ENCODE assay signal across 24 cellular contexts in the genomic region with DNA sequence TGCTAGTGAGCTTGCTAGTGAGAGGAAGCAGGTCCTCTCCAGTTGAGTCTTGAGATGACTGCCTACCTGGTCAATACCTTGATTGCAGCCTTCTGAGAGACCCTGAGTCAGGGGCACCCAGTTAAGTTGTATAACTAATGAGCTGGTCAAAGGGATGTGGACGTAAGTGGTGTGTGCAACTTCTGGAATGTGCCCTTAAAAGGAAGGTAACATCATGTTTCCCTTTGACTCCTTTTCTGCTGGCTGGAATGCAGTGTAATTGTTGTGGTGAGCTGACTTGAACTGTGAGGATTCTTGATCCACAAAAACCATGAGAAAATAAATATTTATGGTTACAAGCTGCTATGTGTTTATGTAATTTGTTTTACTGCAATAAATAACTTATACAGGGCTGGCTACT. TPM values are rescaled to one million over a fixed set of nuclear protein-coding genes. Genes with fewer than 3 reads are reported as not detected.
DNase-seq lines count a peak whose midpoint lies in the region; ATAC-seq, FAIRE-seq and TF ChIP-seq lines count a peak whose summit lies in the region.
"Had no signal": no experiment of that assay in that cellular context is flagged by ENCODE, and none has a peak within 500 bp of the region (broad histone marks: within the 10 kb centered on the region; RNA-seq: fewer than 3 reads in every experiment).

No MANE protein-coding gene starts in this region.

- H3K4me2 ChIP-seq in mesenchymal stem cell (ENCODE audit: low read length, poor library complexity, severe bottlenecking): no peak overlapping the region
- H3K4me2 ChIP-seq: PC-9 had no signal

- H3K27ac Mint-ChIP-seq in HFFc6: no peak overlapping the region
- H3K27ac Mint-ChIP-seq in activated naive CD4-positive, alpha-beta T cell treated with anti-CD3 and anti-CD28 coated beads, Interleukin-2, amount 50 U/mL, for 72 hours: no peak overlapping the region
- H3K27ac Mint-ChIP-seq: activated naive CD8-positive, alpha-beta T cell; CD8-positive, alpha-beta T cell; T-helper 2 cell treated with Interferon-gamma antibody and Interleukin-4, amounts not matched to agents 5 μg/mL and 100 μg/mL, for 36 hours had no signal

- H2AK5ac ChIP-seq in mesenchymal stem cell (ENCODE audit: low read length, severe bottlenecking): no peak overlapping the region

- peaks cover 2% of the 10 kb centered on the region for H3K79me1 ChIP-seq in mesenchymal stem cell (replicated peaks; ENCODE audit: low read length, poor library complexity, severe bottlenecking)

- H3K4me1 ChIP-seq in mesenchymal stem cell (ENCODE audit: control insufficient read depth, insufficient read depth, low read depth, low read length): peaks cover 3% of the 10 kb centered on the region
- H3K4me1 ChIP-seq: SJCRH30 had no signal

- H3K36me3 Mint-ChIP-seq in HFFc6 (ENCODE audit: low read depth): no peaks in the 10 kb centered on the region
- peaks cover 8 to 10% of the 10 kb centered on the region in 2 donors for H3K36me3 Mint-ChIP-seq in activated naive CD4-positive, alpha-beta T cell treated with anti-CD3 and anti-CD28 coated beads, Interleukin-2, amount 50 U/mL, for 72 hours
- H3K36me3 Mint-ChIP-seq: activated naive CD8-positive, alpha-beta T cell had no signal

- H3K9me3 ChIP-seq in mesenchymal stem cell (ENCODE audit: control insufficient read depth, low read length): no peaks in the 10 kb centered on the region
- H3K9me3 ChIP-seq: HAP-1, SJCRH30, tibial nerve had no signal

- H2BK5ac ChIP-seq in mesenchymal stem cell (ENCODE audit: low read depth, low read length, poor library complexity, severe bottlenecking): no peak overlapping the region

- no peak overlapping the region for H3K4ac ChIP-seq in mesenchymal stem cell (ENCODE audit: low read depth in 1 of 2, low read length in 2 of 2)

- peaks cover 13% of the 10 kb centered on the region for H3K27me3 Mint-ChIP-seq in HFFc6 (ENCODE audit: insufficient read depth)

- H3K4me3 ChIP-seq in AG10803 (ENCODE audit: low read length) (no peak overlapping the region), bronchial epithelial cell (ENCODE audit: low read depth, low read length) (no peak overlapping the region), mesenchymal stem cell (ENCODE audit: insufficient read depth in 1 of 2, low read depth in 1 of 2, low read length in 2 of 2) (no peak overlapping the region)
- H3K4me3 ChIP-seq: HAP-1, PC-9, SJCRH30, tibial nerve had no signal

- DNase-seq in AG10803 (ENCODE audit: low read depth) (peak; percentile 69), HFFc6 (peak; percentile 18), bronchial epithelial cell (ENCODE audit: low read depth) (peak; percentile 33), mesenchymal stem cell (peak; percentile 30), NCI-H69 (lab: John Stamatoyannopoulos, UW) (no peak), NCI-H82 (lab: John Stamatoyannopoulos, UW) (no peak), HuH-7 (ENCODE audit: low spot score) (no peak)
- no peak for DNase-seq in activated naive CD4-positive, alpha-beta T cell treated with anti-CD3 and anti-CD28 coated beads, Interleukin-2, amount 50 U/mL, for 72 hours (ENCODE audit: low spot score in 2 of 2)
- DNase-seq: CD8-positive, alpha-beta T cell; central memory CD4-positive, alpha-beta T cell; DMS79 treated with DMSO at 0.1 percent for 48 hours; effector CD4-positive, alpha-beta T cell; hippocampal formation; KG1; NCI-H1092; NCI-H526 treated with DMSO at 0.1 percent for 48 hours; SJCRH30; stimulated activated CD4-positive, alpha-beta T cell treated with anti-CD3 and anti-CD28 coated beads, Interleukin-15, amount 100 ng/mL, for 24 hours had no signal

- H2BK12ac ChIP-seq in mesenchymal stem cell (ENCODE audit: low read length in 2 of 2): no peak overlapping the region

- no peak overlapping the region for H3K14ac ChIP-seq in mesenchymal stem cell (ENCODE audit: low read length in 2 of 2)

- no peak overlapping the region for H2BK15ac ChIP-seq in mesenchymal stem cell (ENCODE audit: low read depth, poor library complexity, severe bottlenecking)

- no peak overlapping the region for H3K4me3 Mint-ChIP-seq in HFFc6
- H3K4me3 Mint-ChIP-seq: activated naive CD8-positive, alpha-beta T cell; CD8-positive, alpha-beta T cell; T-helper 2 cell treated with Interferon-gamma antibody and Interleukin-4, amounts not matched to agents 5 μg/mL and 100 μg/mL, for 36 hours had no signal

- H4K91ac ChIP-seq in mesenchymal stem cell (ENCODE audit: low read length): no peak overlapping the region

- ATAC-seq in activated naive CD4-positive, alpha-beta T cell treated with anti-CD3 and anti-CD28 coated beads, Interleukin-2, amount 50 U/mL, for 72 hours: no peak
- ATAC-seq: CD8-positive, alpha-beta T cell had no signal

- no peak for FAIRE-seq in bronchial epithelial cell (lab: Jason Lieb, UNC)
- FAIRE-seq: GM19239 had no signal

- H3K4me1 Mint-ChIP-seq in HFFc6 (ENCODE audit: low read depth): peaks cover 23% of the 10 kb centered on the region

- H3K27ac ChIP-seq in mesenchymal stem cell (ENCODE audit: low read length, poor library complexity, severe bottlenecking): peak overlapping the region; percentile 21
- H3K27ac ChIP-seq: PC-9, SJCRH30, tibial nerve had no signal

- H3K9me3 Mint-ChIP-seq in HFFc6: no peaks in the 10 kb centered on the region
- H3K9me3 Mint-ChIP-seq in activated naive CD4-positive, alpha-beta T cell treated with anti-CD3 and anti-CD28 coated beads, Interleukin-2, amount 50 U/mL, for 72 hours: no peaks in the 10 kb centered on the region
- H3K9me3 Mint-ChIP-seq: CD8-positive, alpha-beta T cell; T-helper 2 cell treated with Interferon-gamma antibody and Interleukin-4, amounts not matched to agents 5 μg/mL and 100 μg/mL, for 36 hours had no signal

- H4K8ac ChIP-seq in mesenchymal stem cell (ENCODE audit: low read length): no peak overlapping the region

- H3K9ac ChIP-seq in mesenchymal stem cell (ENCODE audit: low read length): no peak overlapping the region

- TF ChIP-seq CTCF in AG10803 (conservative IDR thresholded peaks at IDR 0.05; ENCODE audit: low read length) (no peak), HFFc6 (IDR thresholded peaks at IDR 0.05) (no peak), bronchial epithelial cell (IDR thresholded peaks at IDR 0.05; ENCODE audit: insufficient read depth, low read length, severe bottlenecking) (no peak)

- no peaks in the 10 kb centered on the region for H3K27me3 ChIP-seq in bronchial epithelial cell (ENCODE audit: control insufficient read depth, insufficient read depth, low read length)
- H3K27me3 ChIP-seq in mesenchymal stem cell (ENCODE audit: control insufficient read depth in 1 of 2, insufficient read depth in 1 of 2, low read length in 2 of 2): no peaks in the 10 kb centered on the region
- H3K27me3 ChIP-seq: SJCRH30, tibial nerve had no signal

- H3K36me3 ChIP-seq in bronchial epithelial cell (ENCODE audit: control insufficient read depth, insufficient read depth, low read length) (no peaks in the 10 kb centered on the region), mesenchymal stem cell (ENCODE audit: control insufficient read depth in 1 of 2, insufficient read depth in 2 of 2, low read depth in 1 of 2, low read length in 2 of 2) (no peaks in the 10 kb centered on the region)
- H3K36me3 ChIP-seq: HAP-1, SJCRH30, tibial nerve had no signal

- H2AFZ ChIP-seq in mesenchymal stem cell (ENCODE audit: low read depth, low read length): no peak overlapping the region
- H2AFZ ChIP-seq: PC-9 had no signal

- no peak overlapping the region for H3K23ac ChIP-seq in mesenchymal stem cell (ENCODE audit: low read length in 2 of 2)

- no peak overlapping the region for H2BK120ac ChIP-seq in mesenchymal stem cell (ENCODE audit: low read depth, low read length)

- peak overlapping the region in 1 of 2 experiments; percentile 11 for H3K18ac ChIP-seq in mesenchymal stem cell (ENCODE audit: low read depth in 1 of 2, low read length in 2 of 2)

- WGBS in mesenchymal stem cell: 17% methylated on average over 1 of the region's 1 CpG

RNA-seq across cellular contexts. Expression of gene SNX2, which starts 2.4 kb away (rescaled TPM):
- total RNA-seq in HFFc6 (2021; fragmentation: NEBNext Ultra II Directional; extraction: Animal tissue kit (Norgen Biotek cat#: 25700)): 10 to 100 TPM; 39.0 to 48.4 (median 45.9) TPM
- total RNA-seq in bronchial epithelial cell: 48.4 and 62.7 TPM in 2 replicates
- 51.4 TPM for polyA plus RNA-seq in mesenchymal stem cell (2013, experiment 1 of 2)
- 53.4 TPM for polyA plus RNA-seq in mesenchymal stem cell (2013, experiment 2 of 2)
- 10 to 100 TPM; 38.8 to 48.6 TPM for total RNA-seq in activated naive CD4-positive, alpha-beta T cell treated with anti-CD3 and anti-CD28 coated beads, Interleukin-2, amount 50 U/mL, for 72 hours

Comparison
In these comparisons a context has a peak if more than half of its experiments do, and no peak if none do; other contexts are left out.
1. DNase-seq: peak in AG10803 (single experiment), HFFc6 (single experiment), bronchial epithelial cell (single experiment) and mesenchymal stem cell (single experiment); none in NCI-H69 (single experiment), NCI-H82 (single experiment), HuH-7 (single experiment) and activated naive CD4-positive, alpha-beta T cell treated with anti-CD3 and anti-CD28 coated beads, Interleukin-2, amount 50 U/mL, for 72 hours (0 of 2).